1 cellular context compared by ENCODE assay signal in the genomic region with DNA sequence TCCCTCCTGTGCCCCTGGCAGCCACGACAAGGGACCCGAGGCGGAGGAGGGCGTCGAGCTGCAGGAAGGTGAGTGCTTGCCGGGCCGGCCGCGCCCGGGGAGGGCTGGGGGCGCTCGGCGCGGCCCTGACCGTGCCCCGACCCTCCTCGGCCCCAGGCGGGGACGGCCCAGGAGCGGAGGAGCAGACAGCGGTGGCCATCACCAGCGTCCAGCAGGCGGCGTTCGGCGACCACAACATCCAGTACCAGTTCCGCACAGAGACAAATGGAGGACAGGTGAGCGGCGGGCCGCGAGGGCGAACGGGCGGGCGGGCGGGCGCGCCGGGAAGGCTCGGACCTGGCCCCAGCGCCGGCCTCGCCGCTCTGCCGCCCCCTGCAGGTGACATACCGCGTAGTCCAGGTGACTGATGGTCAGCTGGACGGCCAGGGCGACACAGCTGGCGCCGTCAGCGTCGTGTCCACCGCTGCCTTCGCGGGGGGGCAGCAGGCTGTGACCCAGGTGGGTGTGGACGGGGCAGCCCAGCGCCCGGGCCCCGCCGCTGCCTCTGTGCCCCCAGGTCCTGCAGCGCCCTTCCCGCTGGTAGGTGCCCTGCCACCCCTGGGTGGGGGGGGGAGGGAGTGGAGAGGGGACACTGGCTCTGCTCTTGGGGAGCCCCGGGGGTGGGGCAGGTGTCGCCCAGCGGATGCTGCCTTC.
TF ChIP-seq lines count a peak whose summit lies in the region.

No MANE protein-coding gene starts in this region.

TF ChIP-seq in K562, 482 proteins besides CTCF, POLR2A, EP300 and RAD21 (continued from another document and continues in another):
- TF ChIP-seq ETV5 (CRISPR knock-in tag; IDR thresholded peaks at IDR 0.05; ENCODE audit: low read depth) (0 out of 2 replicates have a peak, but pooled peaks have one; percentile 42), XRCC4 (IDR thresholded peaks at IDR 0.05; ENCODE audit: extremely low read depth, insufficient read depth, insufficient read length) (no peak), MAZ (CRISPR knock-in tag; conservative IDR thresholded peaks at IDR 0.05 in 1 of 2, IDR thresholded peaks at IDR 0.05 in 1 of 2) (peak; percentile 51 to 73; a peak in 2 of 4 replicates), SOX6 (IDR thresholded peaks at IDR 0.05) (0 out of 2 replicates have a peak, but pooled peaks have one; percentile 27), HNRNPUL1 (IDR thresholded peaks at IDR 0.05; ENCODE audit: low read length) (no peak), SPI1 (IDR thresholded peaks at IDR 0.05; ENCODE audit: borderline replicate concordance, low read depth, low read length) (peak; percentile 49; the same call in 1 of the 2 replicates), HDAC1 (IDR thresholded peaks at IDR 0.05) (peak in 1 of 2 experiments; percentile 75; a peak in 1 of 4 replicates), MECOM (CRISPR knock-in tag; IDR thresholded peaks at IDR 0.05) (no peak), FIP1L1 (IDR thresholded peaks at IDR 0.05; ENCODE audit: low read depth, low read length, poor library complexity, severe bottlenecking) (peak; percentile 81), ZNF184 (CRISPR knock-in tag; IDR thresholded peaks at IDR 0.05) (no peak), BCOR (IDR thresholded peaks at IDR 0.05) (no peak), TGIF2 (CRISPR knock-in tag; IDR thresholded peaks at IDR 0.05) (peak; percentile 65; the same call in 1 of the 2 replicates), NFE2 (IDR thresholded peaks at IDR 0.05; ENCODE audit: low read depth) (peak; percentile 23; the same call in 1 of the 2 replicates), MYC (IDR thresholded peaks at IDR 0.05; ENCODE audit: low read depth, low read length) (peak; percentile 48), MYC (CRISPR knock-in tag; IDR thresholded peaks at IDR 0.05; ENCODE audit: borderline replicate concordance, low read depth) (no peak), ARHGAP35 (IDR thresholded peaks at IDR 0.05; ENCODE audit: partially characterized antibody) (no peak), SIX5 (IDR thresholded peaks at IDR 0.05; ENCODE audit: borderline replicate concordance in 1 of 2, insufficient read depth in 1 of 2, low read depth in 1 of 2, low read length in 2 of 2) (no peak), ILF3 (IDR thresholded peaks at IDR 0.05; ENCODE audit: borderline replicate concordance) (no peak), MTF1 (CRISPR knock-in tag; IDR thresholded peaks at IDR 0.05; ENCODE audit: borderline replicate concordance) (no peak), BACH1 (tag; IDR thresholded peaks at IDR 0.05) (no peak), KLF13 (tag; IDR thresholded peaks at IDR 0.05; ENCODE audit: borderline replicate concordance, low read depth) (no peak), ZNF224 (CRISPR knock-in tag; IDR thresholded peaks at IDR 0.05) (no peak), CHCHD3 (CRISPR knock-in tag; IDR thresholded peaks at IDR 0.05) (no peak), HNRNPL (IDR thresholded peaks at IDR 0.05; ENCODE audit: low read depth, low read length) (peak; percentile 74; the same call in 1 of the 2 replicates), ZNF507 (tag; conservative IDR thresholded peaks at IDR 0.05) (no peak), FOXM1 (IDR thresholded peaks at IDR 0.05; ENCODE audit: low read depth) (no peak), FOXM1 (CRISPR knock-in tag; IDR thresholded peaks at IDR 0.05; ENCODE audit: low read depth) (peak; percentile 24; the same call in 1 of the 2 replicates), ZNF165 (CRISPR knock-in tag; IDR thresholded peaks at IDR 0.05; ENCODE audit: borderline replicate concordance) (no peak), ZEB2 (IDR thresholded peaks at IDR 0.05) (peak; percentile 64; the same call in 1 of the 2 replicates), SP2 (IDR thresholded peaks at IDR 0.05; ENCODE audit: extremely low read depth, low read depth, low read length, poor library complexity, severe bottlenecking) (no peak), ZNF696 (CRISPR knock-in tag; conservative IDR thresholded peaks at IDR 0.05) (no peak), SMARCA5 (IDR thresholded peaks at IDR 0.05) (no peak), GTF2F1 (IDR thresholded peaks at IDR 0.05; ENCODE audit: low read depth, low read length) (no peak), ZSCAN29 (IDR thresholded peaks at IDR 0.05) (no peak), NR2F6 (CRISPR knock-in tag; IDR thresholded peaks at IDR 0.05) (no peak), KHSRP (IDR thresholded peaks at IDR 0.05) (no peak), ESRRB (CRISPR knock-in tag; IDR thresholded peaks at IDR 0.05; ENCODE audit: borderline replicate concordance) (no peak), HMGN3 (IDR thresholded peaks at IDR 0.05; ENCODE audit: borderline replicate concordance, extremely low read depth, insufficient read length, low read depth, low read length) (peak; percentile 55), NR2C2 (CRISPR knock-in tag; IDR thresholded peaks at IDR 0.05) (no peak), NR2C2 (tag; IDR thresholded peaks at IDR 0.05) (no peak)
- TF ChIP-seq, protein P1, sequence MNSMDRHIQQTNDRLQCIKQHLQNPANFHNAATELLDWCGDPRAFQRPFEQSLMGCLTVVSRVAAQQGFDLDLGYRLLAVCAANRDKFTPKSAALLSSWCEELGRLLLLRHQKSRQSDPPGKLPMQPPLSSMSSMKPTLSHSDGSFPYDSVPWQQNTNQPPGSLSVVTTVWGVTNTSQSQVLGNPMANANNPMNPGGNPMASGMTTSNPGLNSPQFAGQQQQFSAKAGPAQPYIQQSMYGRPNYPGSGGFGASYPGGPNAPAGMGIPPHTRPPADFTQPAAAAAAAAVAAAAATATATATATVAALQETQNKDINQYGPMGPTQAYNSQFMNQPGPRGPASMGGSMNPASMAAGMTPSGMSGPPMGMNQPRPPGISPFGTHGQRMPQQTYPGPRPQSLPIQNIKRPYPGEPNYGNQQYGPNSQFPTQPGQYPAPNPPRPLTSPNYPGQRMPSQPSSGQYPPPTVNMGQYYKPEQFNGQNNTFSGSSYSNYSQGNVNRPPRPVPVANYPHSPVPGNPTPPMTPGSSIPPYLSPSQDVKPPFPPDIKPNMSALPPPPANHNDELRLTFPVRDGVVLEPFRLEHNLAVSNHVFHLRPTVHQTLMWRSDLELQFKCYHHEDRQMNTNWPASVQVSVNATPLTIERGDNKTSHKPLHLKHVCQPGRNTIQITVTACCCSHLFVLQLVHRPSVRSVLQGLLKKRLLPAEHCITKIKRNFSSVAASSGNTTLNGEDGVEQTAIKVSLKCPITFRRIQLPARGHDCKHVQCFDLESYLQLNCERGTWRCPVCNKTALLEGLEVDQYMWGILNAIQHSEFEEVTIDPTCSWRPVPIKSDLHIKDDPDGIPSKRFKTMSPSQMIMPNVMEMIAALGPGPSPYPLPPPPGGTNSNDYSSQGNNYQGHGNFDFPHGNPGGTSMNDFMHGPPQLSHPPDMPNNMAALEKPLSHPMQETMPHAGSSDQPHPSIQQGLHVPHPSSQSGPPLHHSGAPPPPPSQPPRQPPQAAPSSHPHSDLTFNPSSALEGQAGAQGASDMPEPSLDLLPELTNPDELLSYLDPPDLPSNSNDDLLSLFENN (IDR thresholded peaks at IDR 0.05; ENCODE audit: low read depth in 2 of 2, low read length in 2 of 2), result no peak
- TF ChIP-seq, protein P2, sequence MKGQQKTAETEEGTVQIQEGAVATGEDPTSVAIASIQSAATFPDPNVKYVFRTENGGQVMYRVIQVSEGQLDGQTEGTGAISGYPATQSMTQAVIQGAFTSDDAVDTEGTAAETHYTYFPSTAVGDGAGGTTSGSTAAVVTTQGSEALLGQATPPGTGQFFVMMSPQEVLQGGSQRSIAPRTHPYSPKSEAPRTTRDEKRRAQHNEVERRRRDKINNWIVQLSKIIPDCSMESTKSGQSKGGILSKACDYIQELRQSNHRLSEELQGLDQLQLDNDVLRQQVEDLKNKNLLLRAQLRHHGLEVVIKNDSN (CRISPR knock-in tag; IDR thresholded peaks at IDR 0.05), result peak; percentile 63
- TF ChIP-seq, protein P3, sequence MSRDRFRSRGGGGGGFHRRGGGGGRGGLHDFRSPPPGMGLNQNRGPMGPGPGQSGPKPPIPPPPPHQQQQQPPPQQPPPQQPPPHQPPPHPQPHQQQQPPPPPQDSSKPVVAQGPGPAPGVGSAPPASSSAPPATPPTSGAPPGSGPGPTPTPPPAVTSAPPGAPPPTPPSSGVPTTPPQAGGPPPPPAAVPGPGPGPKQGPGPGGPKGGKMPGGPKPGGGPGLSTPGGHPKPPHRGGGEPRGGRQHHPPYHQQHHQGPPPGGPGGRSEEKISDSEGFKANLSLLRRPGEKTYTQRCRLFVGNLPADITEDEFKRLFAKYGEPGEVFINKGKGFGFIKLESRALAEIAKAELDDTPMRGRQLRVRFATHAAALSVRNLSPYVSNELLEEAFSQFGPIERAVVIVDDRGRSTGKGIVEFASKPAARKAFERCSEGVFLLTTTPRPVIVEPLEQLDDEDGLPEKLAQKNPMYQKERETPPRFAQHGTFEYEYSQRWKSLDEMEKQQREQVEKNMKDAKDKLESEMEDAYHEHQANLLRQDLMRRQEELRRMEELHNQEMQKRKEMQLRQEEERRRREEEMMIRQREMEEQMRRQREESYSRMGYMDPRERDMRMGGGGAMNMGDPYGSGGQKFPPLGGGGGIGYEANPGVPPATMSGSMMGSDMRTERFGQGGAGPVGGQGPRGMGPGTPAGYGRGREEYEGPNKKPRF (IDR thresholded peaks at IDR 0.05; ENCODE audit: low read depth, low read length), result no peak
- TF ChIP-seq, protein P4, sequence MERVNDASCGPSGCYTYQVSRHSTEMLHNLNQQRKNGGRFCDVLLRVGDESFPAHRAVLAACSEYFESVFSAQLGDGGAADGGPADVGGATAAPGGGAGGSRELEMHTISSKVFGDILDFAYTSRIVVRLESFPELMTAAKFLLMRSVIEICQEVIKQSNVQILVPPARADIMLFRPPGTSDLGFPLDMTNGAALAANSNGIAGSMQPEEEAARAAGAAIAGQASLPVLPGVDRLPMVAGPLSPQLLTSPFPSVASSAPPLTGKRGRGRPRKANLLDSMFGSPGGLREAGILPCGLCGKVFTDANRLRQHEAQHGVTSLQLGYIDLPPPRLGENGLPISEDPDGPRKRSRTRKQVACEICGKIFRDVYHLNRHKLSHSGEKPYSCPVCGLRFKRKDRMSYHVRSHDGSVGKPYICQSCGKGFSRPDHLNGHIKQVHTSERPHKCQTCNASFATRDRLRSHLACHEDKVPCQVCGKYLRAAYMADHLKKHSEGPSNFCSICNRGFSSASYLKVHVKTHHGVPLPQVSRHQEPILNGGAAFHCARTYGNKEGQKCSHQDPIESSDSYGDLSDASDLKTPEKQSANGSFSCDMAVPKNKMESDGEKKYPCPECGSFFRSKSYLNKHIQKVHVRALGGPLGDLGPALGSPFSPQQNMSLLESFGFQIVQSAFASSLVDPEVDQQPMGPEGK (CRISPR knock-in tag; IDR thresholded peaks at IDR 0.05; ENCODE audit: borderline replicate concordance), result no peak
- TF ChIP-seq, protein P5, sequence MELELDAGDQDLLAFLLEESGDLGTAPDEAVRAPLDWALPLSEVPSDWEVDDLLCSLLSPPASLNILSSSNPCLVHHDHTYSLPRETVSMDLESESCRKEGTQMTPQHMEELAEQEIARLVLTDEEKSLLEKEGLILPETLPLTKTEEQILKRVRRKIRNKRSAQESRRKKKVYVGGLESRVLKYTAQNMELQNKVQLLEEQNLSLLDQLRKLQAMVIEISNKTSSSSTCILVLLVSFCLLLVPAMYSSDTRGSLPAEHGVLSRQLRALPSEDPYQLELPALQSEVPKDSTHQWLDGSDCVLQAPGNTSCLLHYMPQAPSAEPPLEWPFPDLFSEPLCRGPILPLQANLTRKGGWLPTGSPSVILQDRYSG (tag; conservative IDR thresholded peaks at IDR 0.05; ENCODE audit: low read depth), result no peak
- TF ChIP-seq, protein P6, sequence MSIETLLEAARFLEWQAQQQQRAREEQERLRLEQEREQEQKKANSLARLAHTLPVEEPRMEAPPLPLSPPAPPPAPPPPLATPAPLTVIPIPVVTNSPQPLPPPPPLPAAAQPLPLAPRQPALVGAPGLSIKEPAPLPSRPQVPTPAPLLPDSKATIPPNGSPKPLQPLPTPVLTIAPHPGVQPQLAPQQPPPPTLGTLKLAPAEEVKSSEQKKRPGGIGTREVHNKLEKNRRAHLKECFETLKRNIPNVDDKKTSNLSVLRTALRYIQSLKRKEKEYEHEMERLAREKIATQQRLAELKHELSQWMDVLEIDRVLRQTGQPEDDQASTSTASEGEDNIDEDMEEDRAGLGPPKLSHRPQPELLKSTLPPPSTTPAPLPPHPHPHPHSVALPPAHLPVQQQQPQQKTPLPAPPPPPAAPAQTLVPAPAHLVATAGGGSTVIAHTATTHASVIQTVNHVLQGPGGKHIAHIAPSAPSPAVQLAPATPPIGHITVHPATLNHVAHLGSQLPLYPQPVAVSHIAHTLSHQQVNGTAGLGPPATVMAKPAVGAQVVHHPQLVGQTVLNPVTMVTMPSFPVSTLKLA (conservative IDR thresholded peaks at IDR 0.05), result peak; percentile 28 to 61; a peak in 2 of 4 replicates
- TF ChIP-seq, protein P7, sequence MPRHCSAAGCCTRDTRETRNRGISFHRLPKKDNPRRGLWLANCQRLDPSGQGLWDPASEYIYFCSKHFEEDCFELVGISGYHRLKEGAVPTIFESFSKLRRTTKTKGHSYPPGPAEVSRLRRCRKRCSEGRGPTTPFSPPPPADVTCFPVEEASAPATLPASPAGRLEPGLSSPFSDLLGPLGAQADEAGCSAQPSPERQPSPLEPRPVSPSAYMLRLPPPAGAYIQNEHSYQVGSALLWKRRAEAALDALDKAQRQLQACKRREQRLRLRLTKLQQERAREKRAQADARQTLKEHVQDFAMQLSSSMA (CRISPR knock-in tag; IDR thresholded peaks at IDR 0.05), result no peak
- TF ChIP-seq, protein P8, sequence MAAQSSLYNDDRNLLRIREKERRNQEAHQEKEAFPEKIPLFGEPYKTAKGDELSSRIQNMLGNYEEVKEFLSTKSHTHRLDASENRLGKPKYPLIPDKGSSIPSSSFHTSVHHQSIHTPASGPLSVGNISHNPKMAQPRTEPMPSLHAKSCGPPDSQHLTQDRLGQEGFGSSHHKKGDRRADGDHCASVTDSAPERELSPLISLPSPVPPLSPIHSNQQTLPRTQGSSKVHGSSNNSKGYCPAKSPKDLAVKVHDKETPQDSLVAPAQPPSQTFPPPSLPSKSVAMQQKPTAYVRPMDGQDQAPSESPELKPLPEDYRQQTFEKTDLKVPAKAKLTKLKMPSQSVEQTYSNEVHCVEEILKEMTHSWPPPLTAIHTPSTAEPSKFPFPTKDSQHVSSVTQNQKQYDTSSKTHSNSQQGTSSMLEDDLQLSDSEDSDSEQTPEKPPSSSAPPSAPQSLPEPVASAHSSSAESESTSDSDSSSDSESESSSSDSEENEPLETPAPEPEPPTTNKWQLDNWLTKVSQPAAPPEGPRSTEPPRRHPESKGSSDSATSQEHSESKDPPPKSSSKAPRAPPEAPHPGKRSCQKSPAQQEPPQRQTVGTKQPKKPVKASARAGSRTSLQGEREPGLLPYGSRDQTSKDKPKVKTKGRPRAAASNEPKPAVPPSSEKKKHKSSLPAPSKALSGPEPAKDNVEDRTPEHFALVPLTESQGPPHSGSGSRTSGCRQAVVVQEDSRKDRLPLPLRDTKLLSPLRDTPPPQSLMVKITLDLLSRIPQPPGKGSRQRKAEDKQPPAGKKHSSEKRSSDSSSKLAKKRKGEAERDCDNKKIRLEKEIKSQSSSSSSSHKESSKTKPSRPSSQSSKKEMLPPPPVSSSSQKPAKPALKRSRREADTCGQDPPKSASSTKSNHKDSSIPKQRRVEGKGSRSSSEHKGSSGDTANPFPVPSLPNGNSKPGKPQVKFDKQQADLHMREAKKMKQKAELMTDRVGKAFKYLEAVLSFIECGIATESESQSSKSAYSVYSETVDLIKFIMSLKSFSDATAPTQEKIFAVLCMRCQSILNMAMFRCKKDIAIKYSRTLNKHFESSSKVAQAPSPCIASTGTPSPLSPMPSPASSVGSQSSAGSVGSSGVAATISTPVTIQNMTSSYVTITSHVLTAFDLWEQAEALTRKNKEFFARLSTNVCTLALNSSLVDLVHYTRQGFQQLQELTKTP (IDR thresholded peaks at IDR 0.05; ENCODE audit: low read depth in 1 of 2, partially characterized antibody in 2 of 2), result no peak
